Comparison of ENCODE assay signal across 16 cellular contexts in genomic region chr18:21448301-21448700, GRCh38.
DNase-seq lines count a peak whose midpoint lies in the region; ATAC-seq and TF ChIP-seq lines count a peak whose summit lies in the region.
"Had no signal": no experiment of that assay in that cellular context is flagged by ENCODE, and none has a peak within 500 bp of the region (broad histone marks: within the 10 kb centered on the region; RNA-seq: fewer than 3 reads in every experiment).

No MANE protein-coding gene starts in this region.

- no peak for TF ChIP-seq CTCF in smooth muscle cell (IDR thresholded peaks at IDR 0.05; ENCODE audit: borderline replicate concordance, insufficient read depth, poor library complexity, severe bottlenecking)

- no peaks in the 10 kb centered on the region for H3K79me2 ChIP-seq in smooth muscle cell (ENCODE audit: low read depth)

- peak overlapping the region; percentile 1 for H2AFZ ChIP-seq in smooth muscle cell (ENCODE audit: low read depth)

- peak overlapping the region; percentile 45 for H3K27ac ChIP-seq in smooth muscle cell (ENCODE audit: low read depth)

- H3K9ac ChIP-seq in smooth muscle cell (ENCODE audit: low read depth), result peak overlapping the region; percentile 3

- peaks cover 20% of the 10 kb centered on the region for H3K27me3 Mint-ChIP-seq in activated T-cell treated with anti-CD3 and anti-CD28 coated beads, Interleukin-2, amount 50 U/mL, for 24 hours

- ATAC-seq in GM21737 (IDR thresholded peaks at IDR 0.05; ENCODE audit: unreplicated experiment), result no peak
- ATAC-seq in HG02981 (IDR thresholded peaks at IDR 0.05; ENCODE audit: unreplicated experiment), result no peak
- ATAC-seq: Right ventricle myocardium inferior had no signal

- H3K36me3 Mint-ChIP-seq in activated T-cell treated with anti-CD3 and anti-CD28 coated beads, Interleukin-2, amount 50 U/mL, for 24 hours (ENCODE audit: low read depth), result no peaks in the 10 kb centered on the region

- H3K4me3 ChIP-seq in smooth muscle cell, result no peak overlapping the region

- H3K27ac Mint-ChIP-seq in activated T-cell treated with anti-CD3 and anti-CD28 coated beads, Interleukin-2, amount 50 U/mL, for 24 hours, result no peak overlapping the region
- H3K27ac Mint-ChIP-seq: B cell had no signal

- no peaks in the 10 kb centered on the region for H3K9me3 ChIP-seq in smooth muscle cell (replicated peaks; ENCODE audit: low read depth)
- H3K9me3 ChIP-seq: Caco-2 had no signal

- no peaks in the 10 kb centered on the region for H3K36me3 ChIP-seq in smooth muscle cell (ENCODE audit: low read depth)

- H3K4me1 Mint-ChIP-seq in activated T-cell treated with anti-CD3 and anti-CD28 coated beads, Interleukin-2, amount 50 U/mL, for 24 hours (ENCODE audit: low read depth), result no peaks in the 10 kb centered on the region
- H3K4me1 Mint-ChIP-seq: B cell had no signal

- peaks cover 21% of the 10 kb centered on the region for H3K4me1 ChIP-seq in smooth muscle cell (ENCODE audit: low read depth)

- no peaks in the 10 kb centered on the region for H4K20me1 ChIP-seq in smooth muscle cell (ENCODE audit: low read depth)

- H3K4me3 Mint-ChIP-seq in activated T-cell treated with anti-CD3 and anti-CD28 coated beads, Interleukin-2, amount 50 U/mL, for 24 hours, result no peak overlapping the region
- H3K4me3 Mint-ChIP-seq: B cell had no signal

- peak; percentile 32 for DNase-seq in EL
- DNase-seq in MV-4-11 (lab: John Stamatoyannopoulos, UW), result peak; percentile 19
- peak; percentile 75 for DNase-seq in islet precursor cell
- DNase-seq in smooth muscle cell (lab: John Stamatoyannopoulos, UW; ENCODE audit: unreplicated experiment), result no peak
- DNase-seq in activated T-cell treated with anti-CD3 and anti-CD28 coated beads, Interleukin-2, amount 50 U/mL, for 24 hours, result no peak
- DNase-seq: ACHN; Caco-2; KG1; NCI-H1092; NCI-H2081 treated with DMSO at 0.1 percent for 48 hours; NK-92 treated with Interleukin-12 subunit alpha and Interleukin-12 subunit beta, amount 100 ng/mL, for 24 hours; SW 1271 had no signal

- peak overlapping the region; percentile 51 for H3K4me2 ChIP-seq in smooth muscle cell

- H3F3A ChIP-seq in smooth muscle cell (ENCODE audit: low read depth), result peaks cover 22% of the 10 kb centered on the region

- H3K27me3 ChIP-seq in smooth muscle cell (ENCODE audit: low read depth), result no peaks in the 10 kb centered on the region

- H3K9me3 Mint-ChIP-seq in activated T-cell treated with anti-CD3 and anti-CD28 coated beads, Interleukin-2, amount 50 U/mL, for 24 hours, result no peaks in the 10 kb centered on the region

Comparison
In these comparisons a context has a peak if more than half of its experiments do, and no peak if none do; other contexts are left out.
1. DNase-seq: peak in EL (single experiment), MV-4-11 (single experiment) and islet precursor cell (single experiment); none in smooth muscle cell (single experiment) and activated T-cell treated with anti-CD3 and anti-CD28 coated beads, Interleukin-2, amount 50 U/mL, for 24 hours (single experiment).